In genomic region chr1:66945316-66945715, GRCh38 we compare ENCODE assay signal across 23 cellular contexts. TPM values are rescaled to one million over a fixed set of nuclear protein-coding genes. Genes with fewer than 3 reads are reported as not detected.
DNase-seq lines count a peak whose midpoint lies in the region; ATAC-seq and TF ChIP-seq lines count a peak whose summit lies in the region.
"Had no signal": no experiment of that assay in that cellular context is flagged by ENCODE, and none has a peak within 500 bp of the region (broad histone marks: within the 10 kb centered on the region; RNA-seq: fewer than 3 reads in every experiment).

No MANE protein-coding gene starts in this region.

- peak overlapping the region; percentile 81 for H3K27ac ChIP-seq in osteoblast (ENCODE audit: low read depth, low read length)
- H3K27ac ChIP-seq: BLaER1 treated with 17β-estradiol and CSF1 and Interleukin-3, amounts not matched to agents 10 nM and 100 nM; cardiac muscle cell had no signal

- H3K9me3 Mint-ChIP-seq in HFFc6 (no peaks in the 10 kb centered on the region), chondrocyte (ENCODE audit: low read depth) (no peaks in the 10 kb centered on the region)
- H3K9me3 Mint-ChIP-seq: activated naive CD4-positive, alpha-beta T cell treated with anti-CD3 and anti-CD28 coated beads, Interleukin-2, amount 10 ng/mL, durations not matched to agents 7 days and 5 days; activated T-cell treated with anti-CD3 and anti-CD28 coated beads, Interleukin-2, amount 50 U/mL, for 72 hours; effector memory CD8-positive, alpha-beta T cell; stimulated activated naive CD8-positive, alpha-beta T cell treated with anti-CD3 and anti-CD28 coated beads, Interleukin-15, Interleukin-2, amounts not matched to agents 100 ng/mL and 50 ng/mL, for 24 hours had no signal

- peaks cover 8% of the 10 kb centered on the region for H4K20me1 ChIP-seq in osteoblast (ENCODE audit: insufficient read depth, low read length)

- no peaks in the 10 kb centered on the region for H3K9me3 ChIP-seq in osteoblast (ENCODE audit: low read depth, low read length)
- H3K9me3 ChIP-seq: BLaER1 treated with 17β-estradiol and CSF1 and Interleukin-3, amounts not matched to agents 10 nM and 100 nM; esophagus squamous epithelium; gastrocnemius medialis; left lung; Peyer's patch had no signal

- no peak overlapping the region for H3K4me2 ChIP-seq in osteoblast (ENCODE audit: insufficient read depth, low read length)

- peaks cover 49% of the 10 kb centered on the region for H3K36me3 ChIP-seq in osteoblast (ENCODE audit: insufficient read depth, low read length)

- peaks cover 82% of the 10 kb centered on the region for H3K79me2 ChIP-seq in osteoblast (ENCODE audit: insufficient read depth, low read length)

- CTCF ChIA-PET in HEK293T (lab: Yijun Ruan, JAX), result no interaction called here

- TF ChIP-seq CTCF in HFFc6 (IDR thresholded peaks at IDR 0.05), result no peak
- no peak for TF ChIP-seq CTCF in chondrocyte (IDR thresholded peaks at IDR 0.05)
- no peak for TF ChIP-seq CTCF in osteoblast (IDR thresholded peaks at IDR 0.05; ENCODE audit: extremely low read depth, low read depth, low read length)

- H3K36me3 Mint-ChIP-seq in HFFc6 (ENCODE audit: low read depth) (peaks cover 39% of the 10 kb centered on the region), chondrocyte (ENCODE audit: low read depth) (peaks cover 29% of the 10 kb centered on the region)

- H3K4me3 ChIP-seq in osteoblast (ENCODE audit: insufficient read depth, low read length), result no peak overlapping the region
- H3K4me3 ChIP-seq: BLaER1 treated with 17β-estradiol and CSF1 and Interleukin-3, amounts not matched to agents 10 nM and 100 nM; cardiac muscle cell; esophagus squamous epithelium; gastrocnemius medialis; left lung; Peyer's patch had no signal

- no peaks in the 10 kb centered on the region for H3K27me3 ChIP-seq in osteoblast (ENCODE audit: insufficient read depth, low read length)
- H3K27me3 ChIP-seq: BLaER1 treated with 17β-estradiol and CSF1 and Interleukin-3, amounts not matched to agents 10 nM and 100 nM; cardiac muscle cell; esophagus squamous epithelium; gastrocnemius medialis; left lung; Peyer's patch had no signal

- H3K27me3 Mint-ChIP-seq in HFFc6 (ENCODE audit: insufficient read depth), result peaks cover 2% of the 10 kb centered on the region
- no peaks in the 10 kb centered on the region for H3K27me3 Mint-ChIP-seq in chondrocyte (ENCODE audit: low read depth)
- H3K27me3 Mint-ChIP-seq: activated naive CD4-positive, alpha-beta T cell treated with anti-CD3 and anti-CD28 coated beads, Interleukin-2, amount 10 ng/mL, durations not matched to agents 7 days and 5 days; effector memory CD8-positive, alpha-beta T cell; stimulated activated naive CD8-positive, alpha-beta T cell treated with anti-CD3 and anti-CD28 coated beads, Interleukin-15, Interleukin-2, amounts not matched to agents 100 ng/mL and 50 ng/mL, for 24 hours had no signal

- in situ Hi-C loops in ACHN (cut with HindIII; ENCODE audit: low pct_ligation_motif_present, low pct_unique_long_range_greater_than_20kb, low sequenced_read_pairs), result no loop called here

- peaks cover 72% of the 10 kb centered on the region for H3K4me1 Mint-ChIP-seq in HFFc6 (ENCODE audit: low read depth)
- H3K4me1 Mint-ChIP-seq in chondrocyte (ENCODE audit: low read depth), result peaks cover 56% of the 10 kb centered on the region

- POLR2A ChIA-PET in HEK293T (lab: Yijun Ruan, JAX), result interaction anchor here (1.3 to 1.6 kb wide), 2 partner anchors 15 to 20 kb away, joined by 5 read pairs; partner anchors contain the start of genes DNAI4 and MIER1

- no peak overlapping the region for H3K4me3 Mint-ChIP-seq in HFFc6
- H3K4me3 Mint-ChIP-seq in chondrocyte (ENCODE audit: unreplicated experiment), result no peak overlapping the region
- H3K4me3 Mint-ChIP-seq: activated naive CD4-positive, alpha-beta T cell treated with anti-CD3 and anti-CD28 coated beads, Interleukin-2, amount 10 ng/mL, durations not matched to agents 7 days and 5 days; activated T-cell treated with anti-CD3 and anti-CD28 coated beads, Interleukin-2, amount 50 U/mL, for 72 hours; effector memory CD8-positive, alpha-beta T cell; stimulated activated naive CD8-positive, alpha-beta T cell treated with anti-CD3 and anti-CD28 coated beads, Interleukin-15, Interleukin-2, amounts not matched to agents 100 ng/mL and 50 ng/mL, for 24 hours had no signal

- peak overlapping the region; percentile 78; the same call in 1 of the 2 replicates for H3K27ac Mint-ChIP-seq in HFFc6
- peak overlapping the region; percentile 86 for H3K27ac Mint-ChIP-seq in chondrocyte (ENCODE audit: unreplicated experiment)
- H3K27ac Mint-ChIP-seq: activated naive CD4-positive, alpha-beta T cell treated with anti-CD3 and anti-CD28 coated beads, Interleukin-2, amount 10 ng/mL, durations not matched to agents 7 days and 5 days; stimulated activated naive CD8-positive, alpha-beta T cell treated with anti-CD3 and anti-CD28 coated beads, Interleukin-15, Interleukin-2, amounts not matched to agents 100 ng/mL and 50 ng/mL, for 24 hours had no signal

- no peak overlapping the region for H2AFZ ChIP-seq in osteoblast (ENCODE audit: low read length)

- no peak for ATAC-seq in HG02884 (IDR thresholded peaks at IDR 0.05; ENCODE audit: unreplicated experiment)
- ATAC-seq: activated T-cell treated with anti-CD3 and anti-CD28 coated beads, Interleukin-2, amount 50 U/mL, for 72 hours; effector memory CD8-positive, alpha-beta T cell had no signal

- DNase-seq in ACHN (peak; percentile 72), HFFc6 (no peak), chondrocyte (ENCODE audit: low spot score) (no peak), osteoblast (ENCODE audit: insufficient read length, low spot score, missing footprints) (no peak), HEK293T (ENCODE audit: extremely low spot score) (no peak), NCI-H1694 (lab: John Stamatoyannopoulos, UW) (no peak)
- no peak for DNase-seq in stimulated activated CD4-positive, alpha-beta T cell treated with anti-CD3 and anti-CD28 coated beads, Interleukin-1b, Interleukin-23, amount 100 ng/mL, for 48 hours
- DNase-seq: activated CD4-positive, alpha-beta T cell treated with anti-CD3 and anti-CD28 coated beads, Interleukin-2, amount 50 U/mL, for 1 hour; activated naive CD4-positive, alpha-beta T cell treated with anti-CD3 and anti-CD28 coated beads, Interleukin-2, amount 10 ng/mL, durations not matched to agents 7 days and 5 days; activated T-cell treated with anti-CD3 and anti-CD28 coated beads, Interleukin-2, amount 50 U/mL, for 72 hours; cortex of kidney; effector memory CD8-positive, alpha-beta T cell; esophagus squamous epithelium; NCI-H1048; NCI-H1694 treated with DMSO at 0.1 percent for 48 hours; NCI-H526 had no signal

- H3K4me1 ChIP-seq in osteoblast (ENCODE audit: insufficient read depth, low read length), result peaks cover 28% of the 10 kb centered on the region

TF ChIP-seq in HEK293T, 16 proteins besides CTCF, POLR2A, EP300 and RAD21:
- TF ChIP-seq SP1 (IDR thresholded peaks at IDR 0.05) (no peak), ZNF384 (IDR thresholded peaks at IDR 0.05) (no peak), FOXK2 (IDR thresholded peaks at IDR 0.05) (no peak), ARNT (IDR thresholded peaks at IDR 0.05) (no peak), CTBP1 (IDR thresholded peaks at IDR 0.05; ENCODE audit: borderline replicate concordance) (no peak), L3MBTL2 (conservative IDR thresholded peaks at IDR 0.05) (no peak), FOXA1 (IDR thresholded peaks at IDR 0.05) (no peak), BHLHE40 (IDR thresholded peaks at IDR 0.05; ENCODE audit: borderline replicate concordance) (no peak), NFRKB (IDR thresholded peaks at IDR 0.05) (no peak), SUZ12 (IDR thresholded peaks at IDR 0.05) (no peak), TARDBP (IDR thresholded peaks at IDR 0.05) (no peak), FOXM1 (IDR thresholded peaks at IDR 0.05; ENCODE audit: borderline replicate concordance) (no peak), ELF4 (IDR thresholded peaks at IDR 0.05) (no peak), HDGF (IDR thresholded peaks at IDR 0.05; ENCODE audit: borderline replicate concordance) (no peak), LEF1 (IDR thresholded peaks at IDR 0.05; ENCODE audit: borderline replicate concordance) (no peak)
- TF ChIP-seq, protein P1, sequence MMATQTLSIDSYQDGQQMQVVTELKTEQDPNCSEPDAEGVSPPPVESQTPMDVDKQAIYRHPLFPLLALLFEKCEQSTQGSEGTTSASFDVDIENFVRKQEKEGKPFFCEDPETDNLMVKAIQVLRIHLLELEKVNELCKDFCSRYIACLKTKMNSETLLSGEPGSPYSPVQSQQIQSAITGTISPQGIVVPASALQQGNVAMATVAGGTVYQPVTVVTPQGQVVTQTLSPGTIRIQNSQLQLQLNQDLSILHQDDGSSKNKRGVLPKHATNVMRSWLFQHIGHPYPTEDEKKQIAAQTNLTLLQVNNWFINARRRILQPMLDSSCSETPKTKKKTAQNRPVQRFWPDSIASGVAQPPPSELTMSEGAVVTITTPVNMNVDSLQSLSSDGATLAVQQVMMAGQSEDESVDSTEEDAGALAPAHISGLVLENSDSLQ (IDR thresholded peaks at IDR 0.05), result no peak

RNA-seq across cellular contexts. Expression of gene MIER1, which starts 20.5 kb away (rescaled TPM):
- 10 to 100 TPM; 28.0 to 37.5 (median 33.7) TPM for total RNA-seq in HFFc6 (2021; fragmentation: NEBNext Ultra II Directional; extraction: Animal tissue kit (Norgen Biotek cat#: 25700))
- total RNA-seq in chondrocyte, result 39.3 to 41.1 TPM (median 40.1 TPM) in 3 replicates
- 53.2 and 58.0 TPM in 2 replicates for total RNA-seq in osteoblast

RNA-seq across cellular contexts. Expression of gene DNAI4, which starts 20.7 kb away (rescaled TPM):
- 1 to 10 TPM; 1.3 to 4.3 (median 3.4) TPM for total RNA-seq in HFFc6 (2021; fragmentation: NEBNext Ultra II Directional; extraction: Animal tissue kit (Norgen Biotek cat#: 25700))
- total RNA-seq in chondrocyte (5.8 to 13.0 TPM (median 9.6 TPM) in 3 replicates), osteoblast (12.7 and 15.0 TPM in 2 replicates)
